In genomic region chr1:1356796-1357401, GRCh38 we compare ENCODE assay signal across 1 cellular context.
TF ChIP-seq lines count a peak whose summit lies in the region.

No MANE protein-coding gene starts in this region.

TF ChIP-seq in GM23338, 12 proteins besides CTCF, POLR2A, EP300 and RAD21 (continued from another document):
- no peak for TF ChIP-seq REST (IDR thresholded peaks at IDR 0.05; ENCODE audit: unreplicated experiment)
- TF ChIP-seq CREB1 (CRISPR knock-in tag; IDR thresholded peaks at IDR 0.05; ENCODE audit: low read depth): no peak
- TF ChIP-seq NANOG (IDR thresholded peaks at IDR 0.05; ENCODE audit: borderline replicate concordance): no peak
- no peak for TF ChIP-seq EZH2phosphoT487 (IDR thresholded peaks at IDR 0.05; ENCODE audit: unreplicated experiment)
- no peak for TF ChIP-seq ZNF331 (CRISPR knock-in tag; IDR thresholded peaks at IDR 0.05; ENCODE audit: low read depth)
- no peak for TF ChIP-seq STAT1 (IDR thresholded peaks at IDR 0.05; ENCODE audit: unreplicated experiment)
- TF ChIP-seq POLR2AphosphoS5 (IDR thresholded peaks at IDR 0.05; ENCODE audit: low read depth): no peak
- TF ChIP-seq ZNF114 (CRISPR knock-in tag; IDR thresholded peaks at IDR 0.05): no peak
